ENCODE assay signal across 21 cellular contexts in the genomic region with DNA sequence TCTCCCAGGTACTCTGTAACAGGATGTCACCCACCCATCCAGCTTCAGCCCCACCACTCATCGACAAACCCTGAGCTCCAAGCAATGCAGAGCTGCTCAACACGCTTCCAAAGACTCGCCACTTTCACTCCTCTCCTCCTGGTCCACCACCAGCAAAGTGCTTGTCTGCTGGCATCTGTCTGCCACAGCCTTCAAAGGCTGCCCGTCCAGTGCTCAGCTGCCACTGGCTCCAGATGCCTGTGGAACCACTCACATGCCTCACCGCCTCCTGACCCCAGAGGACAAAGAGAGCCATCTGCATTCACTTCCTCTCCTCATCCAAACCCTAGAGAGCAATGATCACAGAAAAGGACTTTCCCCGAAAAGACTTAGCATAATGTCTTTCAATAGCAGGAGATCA.
DNase-seq lines count a peak whose midpoint lies in the region; ATAC-seq and TF ChIP-seq lines count a peak whose summit lies in the region.
"Had no signal": no experiment of that assay in that cellular context is flagged by ENCODE, and none has a peak within 500 bp of the region (broad histone marks: within the 10 kb centered on the region; RNA-seq: fewer than 3 reads in every experiment).

No MANE protein-coding gene starts in this region.

- no peaks in the 10 kb centered on the region for H3K4me1 ChIP-seq in CD4-positive, CD25-positive, alpha-beta regulatory T cell (ENCODE audit: control insufficient read depth, insufficient read depth, low read length, poor library complexity, severe bottlenecking)

- H3K27ac ChIP-seq in CD4-positive, CD25-positive, alpha-beta regulatory T cell (ENCODE audit: insufficient read depth, low read length, poor library complexity, severe bottlenecking) = no peak overlapping the region
- H3K27ac ChIP-seq: cardiac muscle cell had no signal

- CTCF ChIA-PET in WTC11 (lab: Charles Lee) (no interaction called here), MCF 10A (lab: Yijun Ruan, JAX) (interaction anchor here (1.4 kb wide), 1 partner anchor 17 kb away, joined by 3 read pairs; no protein-coding TSS in a partner anchor)

- ATAC-seq in CD4-positive, CD25-positive, alpha-beta regulatory T cell (ENCODE audit: low read depth in 2 of 2) = no peak
- ATAC-seq in WTC11 (peak; percentile 50), GM21367 (IDR thresholded peaks at IDR 0.05; ENCODE audit: unreplicated experiment) (no peak)
- ATAC-seq: naive thymus-derived CD4-positive, alpha-beta T cell; T-helper 17 cell had no signal

- H3K36me3 ChIP-seq in CD4-positive, CD25-positive, alpha-beta regulatory T cell (ENCODE audit: control insufficient read depth, insufficient read depth, low read length) = peaks cover 18% of the 10 kb centered on the region
- H3K36me3 ChIP-seq: MG63 had no signal

- POLR2A ChIA-PET in WTC11 (lab: Charles Lee) (no interaction called here), MCF 10A (lab: Yijun Ruan, JAX) (no interaction called here)

- H3K4me3 ChIP-seq in CD4-positive, CD25-positive, alpha-beta regulatory T cell (ENCODE audit: low read depth, low read length) = no peak overlapping the region
- H3K4me3 ChIP-seq: cardiac muscle cell, MG63 had no signal

- peak overlapping the region in 2 of 3 donors; percentile 4 to 68 for H3K27ac Mint-ChIP-seq in CD4-positive, CD25-positive, alpha-beta regulatory T cell
- H3K27ac Mint-ChIP-seq in WTC11 (peak overlapping the region; percentile 42), MCF 10A (ENCODE audit: low read depth, unreplicated experiment) (no peak overlapping the region)
- H3K27ac Mint-ChIP-seq: activated CD4-positive, alpha-beta T cell treated with anti-CD3 and anti-CD28 coated beads, Interleukin-2, amount 10 ng/mL, durations not matched to agents 24 days and 14 days; T-helper 17 cell had no signal

- no peaks in the 10 kb centered on the region for H3K27me3 Mint-ChIP-seq in CD4-positive, CD25-positive, alpha-beta regulatory T cell
- H3K27me3 Mint-ChIP-seq in WTC11 (ENCODE audit: low read depth) = no peaks in the 10 kb centered on the region
- no peaks in the 10 kb centered on the region for H3K27me3 Mint-ChIP-seq in MCF 10A (ENCODE audit: insufficient read depth, unreplicated experiment)
- H3K27me3 Mint-ChIP-seq: activated CD4-positive, alpha-beta T cell treated with anti-CD3 and anti-CD28 coated beads, Interleukin-2, amount 10 ng/mL, durations not matched to agents 24 days and 14 days; activated naive CD8-positive, alpha-beta T cell; naive thymus-derived CD4-positive, alpha-beta T cell; T-helper 17 cell had no signal

- intact Hi-C loops in MCF 10A (cut with micrococcal nuclease) = no loop called here

- H3K9me3 ChIP-seq in CD4-positive, CD25-positive, alpha-beta regulatory T cell (ENCODE audit: control insufficient read depth in 2 of 2, low read length in 2 of 2) = no peaks in the 10 kb centered on the region
- H3K9me3 ChIP-seq: MG63, SK-N-SH had no signal

- peaks cover 0 to 7% (median 0%) of the 10 kb centered on the region in 4 donors for H3K4me1 Mint-ChIP-seq in CD4-positive, CD25-positive, alpha-beta regulatory T cell
- H3K4me1 Mint-ChIP-seq in WTC11 = peaks cover 10% of the 10 kb centered on the region
- H3K4me1 Mint-ChIP-seq in MCF 10A (ENCODE audit: insufficient read depth, unreplicated experiment) = no peaks in the 10 kb centered on the region
- H3K4me1 Mint-ChIP-seq: activated CD4-positive, alpha-beta T cell treated with anti-CD3 and anti-CD28 coated beads, Interleukin-2, amount 10 ng/mL, durations not matched to agents 24 days and 14 days had no signal

- peak; percentile 46 for DNase-seq in Ammon's horn (ENCODE audit: low spot score)
- DNase-seq in CD4-positive, CD25-positive, alpha-beta regulatory T cell = no peak
- no peak for DNase-seq in WTC11 (ENCODE audit: low spot score)
- DNase-seq in kidney tubule cell (ENCODE audit: low spot score) = peak; percentile 8
- DNase-seq in middle frontal gyrus (ENCODE audit: extremely low spot score, low spot score) = no peak
- DNase-seq in MCF 10A (ENCODE audit: unreplicated experiment) = no peak
- DNase-seq: activated CD4-positive, alpha-beta T cell treated with anti-CD3 and anti-CD28 coated beads, Interleukin-2, amount 10 ng/mL, durations not matched to agents 24 days and 14 days; aorta; dermis blood vessel endothelial cell; mesenchymal stem cell; MG63; naive thymus-derived CD4-positive, alpha-beta T cell; NCI-H146; SK-N-SH; stimulated activated CD4-positive, alpha-beta T cell treated with anti-CD3 and anti-CD28 coated beads, Interleukin-12 subunit alpha, Interleukin-12 subunit beta, amount 100 ng/mL, for 4 hours; stimulated activated CD4-positive, alpha-beta T cell treated with anti-CD3 and anti-CD28 coated beads, Interleukin-4, amount 100 ng/mL, for 24 hours; stimulated activated naive CD4-positive, alpha-beta T cell; T-helper 17 cell had no signal

- no peaks in the 10 kb centered on the region for H3K9me3 Mint-ChIP-seq in CD4-positive, CD25-positive, alpha-beta regulatory T cell
- no peaks in the 10 kb centered on the region for H3K9me3 Mint-ChIP-seq in WTC11
- H3K9me3 Mint-ChIP-seq in MCF 10A (ENCODE audit: unreplicated experiment) = no peaks in the 10 kb centered on the region
- H3K9me3 Mint-ChIP-seq: activated CD4-positive, alpha-beta T cell treated with anti-CD3 and anti-CD28 coated beads, Interleukin-2, amount 10 ng/mL, durations not matched to agents 24 days and 14 days; naive thymus-derived CD4-positive, alpha-beta T cell had no signal

- no peaks in the 10 kb centered on the region for H3K27me3 ChIP-seq in CD4-positive, CD25-positive, alpha-beta regulatory T cell (ENCODE audit: control insufficient read depth, insufficient read depth, low read length)
- H3K27me3 ChIP-seq: cardiac muscle cell, MG63 had no signal

- TF ChIP-seq CTCF in WTC11 (IDR thresholded peaks at IDR 0.05) (no peak), MCF 10A (IDR thresholded peaks at IDR 0.05; ENCODE audit: unreplicated experiment) (no peak)

- no peak overlapping the region for H3K4me3 Mint-ChIP-seq in CD4-positive, CD25-positive, alpha-beta regulatory T cell
- no peak overlapping the region for H3K4me3 Mint-ChIP-seq in WTC11
- no peak overlapping the region for H3K4me3 Mint-ChIP-seq in MCF 10A (ENCODE audit: unreplicated experiment)
- H3K4me3 Mint-ChIP-seq: activated CD4-positive, alpha-beta T cell treated with anti-CD3 and anti-CD28 coated beads, Interleukin-2, amount 10 ng/mL, durations not matched to agents 24 days and 14 days; activated naive CD8-positive, alpha-beta T cell; naive thymus-derived CD4-positive, alpha-beta T cell; T-helper 17 cell had no signal

- BruUV-seq in MCF 10A (replicated peaks; lab: Mats Ljungman, UMichigan) = no TSS peak

- peaks cover 28% of the 10 kb centered on the region for H3K36me3 Mint-ChIP-seq in CD4-positive, CD25-positive, alpha-beta regulatory T cell
- peaks cover 42% of the 10 kb centered on the region for H3K36me3 Mint-ChIP-seq in WTC11
- H3K36me3 Mint-ChIP-seq in MCF 10A (ENCODE audit: insufficient read depth, unreplicated experiment) = peaks cover 45% of the 10 kb centered on the region

TF ChIP-seq in WTC11, 78 proteins besides CTCF, POLR2A, EP300 and RAD21 (continues in another document):
- TF ChIP-seq SP1 (CRISPR knock-in tag; conservative IDR thresholded peaks at IDR 0.05) (no peak), NR2C2 (CRISPR knock-in tag; IDR thresholded peaks at IDR 0.05) (no peak), ZNF232 (CRISPR knock-in tag; IDR thresholded peaks at IDR 0.05) (no peak), ETV6 (CRISPR knock-in tag; IDR thresholded peaks at IDR 0.05) (no peak), ZNF219 (CRISPR knock-in tag; IDR thresholded peaks at IDR 0.05; ENCODE audit: borderline replicate concordance) (no peak), ZNF425 (CRISPR knock-in tag; conservative IDR thresholded peaks at IDR 0.05) (no peak), ZNF121 (CRISPR knock-in tag; IDR thresholded peaks at IDR 0.05) (no peak), NFATC4 (CRISPR knock-in tag; IDR thresholded peaks at IDR 0.05) (no peak)

Comparison
In these comparisons a context has a peak if more than half of its experiments do, and no peak if none do; other contexts are left out.
1. DNase-seq: peak in Ammon's horn (single experiment) and kidney tubule cell (single experiment); none in CD4-positive, CD25-positive, alpha-beta regulatory T cell (0 of 3), WTC11 (single experiment), middle frontal gyrus (single experiment) and MCF 10A (single experiment).